ENCODE assay signal across 18 cellular contexts in genomic region chr10:67609996-67610793, GRCh38.
DNase-seq lines count a peak whose midpoint lies in the region; ATAC-seq and TF ChIP-seq lines count a peak whose summit lies in the region.
"Had no signal": no experiment of that assay in that cellular context is flagged by ENCODE, and none has a peak within 500 bp of the region (broad histone marks: within the 10 kb centered on the region; RNA-seq: fewer than 3 reads in every experiment).

No MANE protein-coding gene starts in this region.

- no peak overlapping the region for H3K4me2 ChIP-seq in OCI-LY7 (ENCODE audit: low read length)

- no peak for TF ChIP-seq CTCF in AG09309 (IDR thresholded peaks at IDR 0.05; ENCODE audit: control insufficient read depth, insufficient read depth, low read depth, low read length, missing control alignments)
- no peak for TF ChIP-seq CTCF in cardiac fibroblast (IDR thresholded peaks at IDR 0.05; ENCODE audit: low read depth, low read length)
- TF ChIP-seq CTCF in OCI-LY7 (conservative IDR thresholded peaks at IDR 0.05; ENCODE audit: low read length): no peak

- H3K4me3 ChIP-seq in AG09309 (ENCODE audit: control insufficient read depth, low read depth, low read length) (no peak overlapping the region), HUES6 (ENCODE audit: low read depth, low read length) (no peak overlapping the region; the same call in 1 of the 2 replicates), cardiac fibroblast (replicated peaks in 1 of 2; ENCODE audit: low read depth in 2 of 2, low read length in 2 of 2) (no peak overlapping the region), OCI-LY7 (ENCODE audit: low read depth, low read length, poor library complexity, severe bottlenecking) (no peak overlapping the region)
- H3K4me3 ChIP-seq: gastrocnemius medialis, tibial nerve had no signal

- H3K9me3 ChIP-seq in HUES6 (ENCODE audit: control insufficient read depth, insufficient read depth, low read depth, low read length) (peaks cover 8% of the 10 kb centered on the region), OCI-LY7 (ENCODE audit: low read length) (no peaks in the 10 kb centered on the region)
- H3K9me3 ChIP-seq: gastrocnemius medialis, tibial nerve had no signal

- H3K27me3 ChIP-seq in HUES6 (ENCODE audit: control insufficient read depth, insufficient read depth, low read length): no peaks in the 10 kb centered on the region
- H3K27me3 ChIP-seq: gastrocnemius medialis, tibial nerve had no signal

- CTCF ChIA-PET in OCI-LY7 (lab: Charles Lee; ENCODE audit: unreplicated experiment): no interaction called here

- peaks cover 25% of the 10 kb centered on the region for H3K4me1 ChIP-seq in HUES6 (ENCODE audit: control insufficient read depth, insufficient read depth, low read length)
- H3K4me1 ChIP-seq in OCI-LY7 (ENCODE audit: insufficient read depth, low read length, poor library complexity, severe bottlenecking): no peaks in the 10 kb centered on the region
- H3K4me1 ChIP-seq: tibial nerve had no signal

- intact Hi-C loops in OCI-LY7 (cut with micrococcal nuclease; ENCODE audit: unreplicated experiment): no loop called here

- peak; percentile 3 for DNase-seq in AG09309 (ENCODE audit: low read depth)
- peak; percentile 37 to 41 for DNase-seq in cardiac fibroblast (ENCODE audit: low read depth in 2 of 2)
- DNase-seq in iris pigment epithelial cell (ENCODE audit: low read depth): peak; percentile 50
- no peak for DNase-seq in OCI-LY7 (ENCODE audit: low spot score)
- DNase-seq in NCI-H1105 (lab: John Stamatoyannopoulos, UW): no peak
- no peak for DNase-seq in C1 segment of cervical spinal cord (lab: John Stamatoyannopoulos, UW)
- DNase-seq: 8988T; activated CD4-positive, CD25-positive, alpha-beta regulatory T cell; cerebellar nuclear complex; gastrocnemius medialis; natural killer cell; NCI-H2029 treated with DMSO at 0.1 percent for 48 hours; NCI-H446 treated with DMSO at 0.1 percent for 48 hours; stimulated activated naive CD4-positive, alpha-beta T cell had no signal

- POLR2A ChIA-PET in OCI-LY7 (lab: Charles Lee): no interaction called here

- H3K27ac ChIP-seq in HUES6 (ENCODE audit: low read depth, low read length) (peak overlapping the region; percentile 80; the same call in 1 of the 2 replicates), OCI-LY7 (ENCODE audit: low read depth, low read length, poor library complexity, severe bottlenecking) (no peak overlapping the region)

- H3K9me2 ChIP-seq in OCI-LY7 (ENCODE audit: insufficient read depth, low read length): no peaks in the 10 kb centered on the region

- no peaks in the 10 kb centered on the region for H3K79me2 ChIP-seq in OCI-LY7 (ENCODE audit: insufficient read depth, low read depth, low read length)

- H4K20me1 ChIP-seq in OCI-LY7 (ENCODE audit: insufficient read depth, low read length): no peaks in the 10 kb centered on the region

- BruUV-seq in OCI-LY7 (replicated peaks; lab: Mats Ljungman, UMichigan): no TSS peak

- no peak for ATAC-seq in GM21390 (IDR thresholded peaks at IDR 0.05; ENCODE audit: unreplicated experiment)
- ATAC-seq: gastrocnemius medialis, HepG2, natural killer cell had no signal

- no peak overlapping the region for H2AFZ ChIP-seq in OCI-LY7 (ENCODE audit: low read length)

- no peaks in the 10 kb centered on the region for H3K36me3 ChIP-seq in HUES6 (ENCODE audit: control insufficient read depth, insufficient read depth, low read length)
- no peaks in the 10 kb centered on the region for H3K36me3 ChIP-seq in OCI-LY7 (ENCODE audit: insufficient read depth, low read length)
- H3K36me3 ChIP-seq: gastrocnemius medialis, tibial nerve had no signal

- H3K9ac ChIP-seq in HUES6 (ENCODE audit: low read length): no peak overlapping the region

Comparison
In these comparisons a context has a peak if more than half of its experiments do, and no peak if none do; other contexts are left out.
1. DNase-seq: peak in AG09309 (single experiment), cardiac fibroblast (2 of 2) and iris pigment epithelial cell (single experiment); none in OCI-LY7 (single experiment), NCI-H1105 (single experiment) and C1 segment of cervical spinal cord (0 of 14).